In genomic region chr1:185811062-185811709, GRCh38 we compare ENCODE assay signal across 1 cellular context.
TF ChIP-seq lines count a peak whose summit lies in the region.

No MANE protein-coding gene starts in this region.

TF ChIP-seq in GM23338, 12 proteins besides CTCF, POLR2A, EP300 and RAD21 (continued from another document):
- TF ChIP-seq ZNF462 (CRISPR knock-in tag; IDR thresholded peaks at IDR 0.05): no peak
- TF ChIP-seq POLR2AphosphoS5 (IDR thresholded peaks at IDR 0.05; ENCODE audit: low read depth): no peak
- TF ChIP-seq CREB1 (CRISPR knock-in tag; IDR thresholded peaks at IDR 0.05; ENCODE audit: low read depth): no peak
- no peak for TF ChIP-seq ZNF331 (CRISPR knock-in tag; IDR thresholded peaks at IDR 0.05; ENCODE audit: low read depth)
